In genomic region chr15:77410701-77411613, GRCh38 we compare ENCODE assay signal across 20 cellular contexts. TPM values are rescaled to one million over a fixed set of nuclear protein-coding genes. Genes with fewer than 3 reads are reported as not detected.
DNase-seq lines count a peak whose midpoint lies in the region; ATAC-seq and TF ChIP-seq lines count a peak whose summit lies in the region.
"Had no signal": no experiment of that assay in that cellular context is flagged by ENCODE, and none has a peak within 500 bp of the region (broad histone marks: within the 10 kb centered on the region; RNA-seq: fewer than 3 reads in every experiment).

No MANE protein-coding gene starts in this region.

- no peaks in the 10 kb centered on the region for H3K27me3 ChIP-seq in heart right ventricle
- H3K27me3 ChIP-seq: ascending aorta, BLaER1, stomach, upper lobe of right lung had no signal

- peak; percentile 52 for ATAC-seq in GM19043 (IDR thresholded peaks at IDR 0.05; ENCODE audit: low read depth, unreplicated experiment)
- ATAC-seq in left colon, result peak; percentile 75
- no peak for ATAC-seq in naive thymus-derived CD8-positive, alpha-beta T cell
- no peak for ATAC-seq in heart right ventricle
- ATAC-seq: upper lobe of right lung had no signal

- no peaks in the 10 kb centered on the region for H3K9me3 Mint-ChIP-seq in naive thymus-derived CD8-positive, alpha-beta T cell
- H3K9me3 Mint-ChIP-seq: activated CD4-positive, alpha-beta memory T cell treated with anti-CD3 and anti-CD28 coated beads, Interleukin-2, amount 10 ng/mL, durations not matched to agents 7 days and 5 days had no signal

- no peaks in the 10 kb centered on the region for H3K36me3 ChIP-seq in heart right ventricle
- H3K36me3 ChIP-seq: ascending aorta, BLaER1, stomach, upper lobe of right lung had no signal

- no peaks in the 10 kb centered on the region for H3K36me3 Mint-ChIP-seq in naive thymus-derived CD8-positive, alpha-beta T cell

- peaks cover 0 to 11% (median 0%) of the 10 kb centered on the region in 11 donors for H3K9me3 ChIP-seq in heart right ventricle
- H3K9me3 ChIP-seq: ascending aorta, BLaER1, stomach, upper lobe of right lung had no signal

- H3K27ac ChIP-seq in heart right ventricle, result no peak overlapping the region
- H3K27ac ChIP-seq: ascending aorta, BLaER1, stomach, upper lobe of right lung had no signal

- no peaks in the 10 kb centered on the region for H3K27me3 Mint-ChIP-seq in naive thymus-derived CD8-positive, alpha-beta T cell

- H3K4me1 ChIP-seq in heart right ventricle, result peaks cover 7 to 75% (median 44%) of the 10 kb centered on the region in 9 donors
- H3K4me1 ChIP-seq: ascending aorta had no signal

- DNase-seq in NCI-H748 (lab: John Stamatoyannopoulos, UW; ENCODE audit: unreplicated experiment) (peak; percentile 8), NCI-H748 treated with DMSO at 0.1 percent for 48 hours (lab: John Stamatoyannopoulos, UW) (no peak), NCI-H2171 treated with DMSO at 0.1 percent for 48 hours (lab: John Stamatoyannopoulos, UW) (peak; percentile 85), left colon (no peak), HuH-7.5 (ENCODE audit: low spot score) (no peak), heart right ventricle (no peak)
- no peak for DNase-seq in naive thymus-derived CD8-positive, alpha-beta T cell
- DNase-seq: 8988T; activated CD4-positive, alpha-beta memory T cell treated with anti-CD3 and anti-CD28 coated beads, Interleukin-2, amount 10 ng/mL, durations not matched to agents 7 days and 5 days; kidney; mesendoderm; NCI-H1930; NCI-H510A treated with DMSO at 0.1 percent for 48 hours; stimulated activated CD4-positive, alpha-beta T cell treated with anti-CD3 and anti-CD28 coated beads, Interleukin-15, amount 100 ng/mL, for 24 hours; stomach; upper lobe of right lung had no signal

- H3K4me1 Mint-ChIP-seq in naive thymus-derived CD8-positive, alpha-beta T cell, result peaks cover 11 to 45% (median 22%) of the 10 kb centered on the region in 4 donors
- H3K4me1 Mint-ChIP-seq: neural crest cell had no signal

- peak overlapping the region in 2 of 10 donors; percentile 64 to 83 for H3K27ac Mint-ChIP-seq in naive thymus-derived CD8-positive, alpha-beta T cell

- POLR2A ChIA-PET in naive thymus-derived CD8-positive, alpha-beta T cell (lab: Charles Lee), result interaction anchor here (2.6 kb wide), 1 partner anchor 8 kb away, joined by 16 read pairs; the partner anchor contains the start of gene PEAK1

- 68 to 71% methylated on average over 7 of the region's 7 CpGs for WGBS in heart right ventricle, 2 donors

- intact Hi-C loops in left colon (cut with DNase I, micrococcal nuclease), result no loop called here
- intact Hi-C loops in heart right ventricle (cut with DNase I), result loop anchor here in 6 of 10 donors (5.0 to 10.0 kb wide), 8 partner anchors 84 to 296 kb away; no protein-coding TSS in a partner anchor

- H3K4me3 ChIP-seq in heart right ventricle, result no peak overlapping the region
- H3K4me3 ChIP-seq: ascending aorta, BLaER1, stomach, upper lobe of right lung had no signal

- TF ChIP-seq CTCF in heart right ventricle (IDR thresholded peaks at IDR 0.05), result no peak

- H3K4me3 Mint-ChIP-seq in naive thymus-derived CD8-positive, alpha-beta T cell, result peak overlapping the region in 2 of 10 donors; percentile 37 to 67
- H3K4me3 Mint-ChIP-seq: neural crest cell had no signal

RNA-seq across cellular contexts. Expression of gene PEAK1, which starts 8.9 kb away (rescaled TPM):
- total RNA-seq in left colon, result 10 to 100 TPM; 57.0 to 57.5 TPM
- total RNA-seq in naive thymus-derived CD8-positive, alpha-beta T cell, result 10 to 100 TPM; 20.4 to 23.0 TPM
- polyA plus RNA-seq in naive thymus-derived CD8-positive, alpha-beta T cell, result 1 to 10 TPM; 1.0 to 2.8 (median 1.6) TPM
- 100 to 1,000 TPM in 5 of 10 donors, 10 to 100 TPM in 5; 68.1 to 146 (median 96.4) TPM for total RNA-seq in heart right ventricle
- polyA plus RNA-seq in heart right ventricle, result 10 to 100 TPM in 1 of 2 donors, 1 to 10 TPM in 1; 7.0 to 18.7 TPM

RNA-seq across cellular contexts. Expression of gene HMG20A, which starts 9.7 kb away (rescaled TPM):
- 10 to 100 TPM; 30.6 to 31.6 TPM for total RNA-seq in left colon
- total RNA-seq in naive thymus-derived CD8-positive, alpha-beta T cell, result 10 to 100 TPM; 57.9 to 72.4 TPM
- 10 to 100 TPM; 28.7 to 35.7 (median 30.0) TPM for polyA plus RNA-seq in naive thymus-derived CD8-positive, alpha-beta T cell
- total RNA-seq in heart right ventricle, result 10 to 100 TPM; 25.7 to 60.2 (median 41.6) TPM
- 10 to 100 TPM in 1 of 2 donors, 1 to 10 TPM in 1; 9.9 to 13.9 TPM for polyA plus RNA-seq in heart right ventricle

Comparison
In these comparisons a context has a peak if more than half of its experiments do, and no peak if none do; other contexts are left out.
1. DNase-seq: peak in NCI-H748 (single experiment) and NCI-H2171 treated with DMSO at 0.1 percent for 48 hours (single experiment); none in NCI-H748 treated with DMSO at 0.1 percent for 48 hours (single experiment), left colon (0 of 2), naive thymus-derived CD8-positive, alpha-beta T cell (0 of 10), HuH-7.5 (single experiment) and heart right ventricle (0 of 2).
2. ATAC-seq: peak in GM19043 (single experiment) and left colon (single experiment); none in naive thymus-derived CD8-positive, alpha-beta T cell (0 of 2) and heart right ventricle (0 of 8).
3. intact Hi-C loops: an anchor here in heart right ventricle (5.0 to 10.0 kb wide); none called in left colon.